1 cellular context compared by ENCODE assay signal in the genomic region with DNA sequence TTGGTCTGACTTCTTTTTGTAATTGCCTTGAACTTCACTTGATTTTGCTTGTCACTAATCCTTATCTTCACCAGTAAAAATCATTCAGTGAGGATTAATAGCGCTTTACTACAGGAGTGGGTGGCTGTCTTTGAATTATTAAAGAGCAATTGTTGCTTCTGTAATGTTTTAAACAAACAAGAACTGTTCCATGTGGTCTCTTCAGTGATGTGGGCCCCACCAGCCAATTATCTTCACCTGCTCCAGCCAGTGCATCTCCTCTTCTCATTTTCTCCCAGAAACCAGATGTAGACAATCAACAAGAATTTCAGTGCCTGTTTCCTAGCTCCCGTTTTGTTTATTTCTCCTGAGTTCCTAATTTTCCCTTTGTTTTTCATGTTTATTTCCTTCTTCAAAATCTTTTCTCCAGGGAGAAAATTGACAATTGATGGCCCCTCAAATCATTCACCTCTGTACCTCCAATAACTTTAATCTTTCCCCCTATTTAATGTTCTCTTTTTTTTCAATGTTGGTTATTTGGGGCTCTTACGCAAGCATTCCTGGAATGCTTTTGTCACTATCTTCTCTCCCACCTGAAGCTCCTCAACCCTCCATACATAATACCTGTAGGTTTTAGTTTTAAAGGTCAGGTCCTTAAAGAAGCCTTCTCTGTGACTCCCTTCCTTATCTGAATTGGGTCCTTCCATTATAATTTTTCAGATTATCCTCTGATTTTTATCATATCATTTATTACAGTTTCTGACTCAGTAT.
A peak's percentile ranks its signal among the peaks of the same experiment; 100 is the strongest.
TF ChIP-seq lines count a peak whose summit lies in the region.

No MANE protein-coding gene starts in this region.

TF ChIP-seq in H1, 55 proteins besides CTCF, POLR2A, EP300 and RAD21 (continued from another document):
- TF ChIP-seq, protein P1, sequence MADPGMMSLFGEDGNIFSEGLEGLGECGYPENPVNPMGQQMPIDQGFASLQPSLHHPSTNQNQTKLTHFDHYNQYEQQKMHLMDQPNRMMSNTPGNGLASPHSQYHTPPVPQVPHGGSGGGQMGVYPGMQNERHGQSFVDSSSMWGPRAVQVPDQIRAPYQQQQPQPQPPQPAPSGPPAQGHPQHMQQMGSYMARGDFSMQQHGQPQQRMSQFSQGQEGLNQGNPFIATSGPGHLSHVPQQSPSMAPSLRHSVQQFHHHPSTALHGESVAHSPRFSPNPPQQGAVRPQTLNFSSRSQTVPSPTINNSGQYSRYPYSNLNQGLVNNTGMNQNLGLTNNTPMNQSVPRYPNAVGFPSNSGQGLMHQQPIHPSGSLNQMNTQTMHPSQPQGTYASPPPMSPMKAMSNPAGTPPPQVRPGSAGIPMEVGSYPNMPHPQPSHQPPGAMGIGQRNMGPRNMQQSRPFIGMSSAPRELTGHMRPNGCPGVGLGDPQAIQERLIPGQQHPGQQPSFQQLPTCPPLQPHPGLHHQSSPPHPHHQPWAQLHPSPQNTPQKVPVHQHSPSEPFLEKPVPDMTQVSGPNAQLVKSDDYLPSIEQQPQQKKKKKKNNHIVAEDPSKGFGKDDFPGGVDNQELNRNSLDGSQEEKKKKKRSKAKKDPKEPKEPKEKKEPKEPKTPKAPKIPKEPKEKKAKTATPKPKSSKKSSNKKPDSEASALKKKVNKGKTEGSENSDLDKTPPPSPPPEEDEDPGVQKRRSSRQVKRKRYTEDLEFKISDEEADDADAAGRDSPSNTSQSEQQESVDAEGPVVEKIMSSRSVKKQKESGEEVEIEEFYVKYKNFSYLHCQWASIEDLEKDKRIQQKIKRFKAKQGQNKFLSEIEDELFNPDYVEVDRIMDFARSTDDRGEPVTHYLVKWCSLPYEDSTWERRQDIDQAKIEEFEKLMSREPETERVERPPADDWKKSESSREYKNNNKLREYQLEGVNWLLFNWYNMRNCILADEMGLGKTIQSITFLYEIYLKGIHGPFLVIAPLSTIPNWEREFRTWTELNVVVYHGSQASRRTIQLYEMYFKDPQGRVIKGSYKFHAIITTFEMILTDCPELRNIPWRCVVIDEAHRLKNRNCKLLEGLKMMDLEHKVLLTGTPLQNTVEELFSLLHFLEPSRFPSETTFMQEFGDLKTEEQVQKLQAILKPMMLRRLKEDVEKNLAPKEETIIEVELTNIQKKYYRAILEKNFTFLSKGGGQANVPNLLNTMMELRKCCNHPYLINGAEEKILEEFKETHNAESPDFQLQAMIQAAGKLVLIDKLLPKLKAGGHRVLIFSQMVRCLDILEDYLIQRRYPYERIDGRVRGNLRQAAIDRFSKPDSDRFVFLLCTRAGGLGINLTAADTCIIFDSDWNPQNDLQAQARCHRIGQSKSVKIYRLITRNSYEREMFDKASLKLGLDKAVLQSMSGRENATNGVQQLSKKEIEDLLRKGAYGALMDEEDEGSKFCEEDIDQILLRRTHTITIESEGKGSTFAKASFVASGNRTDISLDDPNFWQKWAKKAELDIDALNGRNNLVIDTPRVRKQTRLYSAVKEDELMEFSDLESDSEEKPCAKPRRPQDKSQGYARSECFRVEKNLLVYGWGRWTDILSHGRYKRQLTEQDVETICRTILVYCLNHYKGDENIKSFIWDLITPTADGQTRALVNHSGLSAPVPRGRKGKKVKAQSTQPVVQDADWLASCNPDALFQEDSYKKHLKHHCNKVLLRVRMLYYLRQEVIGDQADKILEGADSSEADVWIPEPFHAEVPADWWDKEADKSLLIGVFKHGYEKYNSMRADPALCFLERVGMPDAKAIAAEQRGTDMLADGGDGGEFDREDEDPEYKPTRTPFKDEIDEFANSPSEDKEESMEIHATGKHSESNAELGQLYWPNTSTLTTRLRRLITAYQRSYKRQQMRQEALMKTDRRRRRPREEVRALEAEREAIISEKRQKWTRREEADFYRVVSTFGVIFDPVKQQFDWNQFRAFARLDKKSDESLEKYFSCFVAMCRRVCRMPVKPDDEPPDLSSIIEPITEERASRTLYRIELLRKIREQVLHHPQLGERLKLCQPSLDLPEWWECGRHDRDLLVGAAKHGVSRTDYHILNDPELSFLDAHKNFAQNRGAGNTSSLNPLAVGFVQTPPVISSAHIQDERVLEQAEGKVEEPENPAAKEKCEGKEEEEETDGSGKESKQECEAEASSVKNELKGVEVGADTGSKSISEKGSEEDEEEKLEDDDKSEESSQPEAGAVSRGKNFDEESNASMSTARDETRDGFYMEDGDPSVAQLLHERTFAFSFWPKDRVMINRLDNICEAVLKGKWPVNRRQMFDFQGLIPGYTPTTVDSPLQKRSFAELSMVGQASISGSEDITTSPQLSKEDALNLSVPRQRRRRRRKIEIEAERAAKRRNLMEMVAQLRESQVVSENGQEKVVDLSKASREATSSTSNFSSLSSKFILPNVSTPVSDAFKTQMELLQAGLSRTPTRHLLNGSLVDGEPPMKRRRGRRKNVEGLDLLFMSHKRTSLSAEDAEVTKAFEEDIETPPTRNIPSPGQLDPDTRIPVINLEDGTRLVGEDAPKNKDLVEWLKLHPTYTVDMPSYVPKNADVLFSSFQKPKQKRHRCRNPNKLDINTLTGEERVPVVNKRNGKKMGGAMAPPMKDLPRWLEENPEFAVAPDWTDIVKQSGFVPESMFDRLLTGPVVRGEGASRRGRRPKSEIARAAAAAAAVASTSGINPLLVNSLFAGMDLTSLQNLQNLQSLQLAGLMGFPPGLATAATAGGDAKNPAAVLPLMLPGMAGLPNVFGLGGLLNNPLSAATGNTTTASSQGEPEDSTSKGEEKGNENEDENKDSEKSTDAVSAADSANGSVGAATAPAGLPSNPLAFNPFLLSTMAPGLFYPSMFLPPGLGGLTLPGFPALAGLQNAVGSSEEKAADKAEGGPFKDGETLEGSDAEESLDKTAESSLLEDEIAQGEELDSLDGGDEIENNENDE (IDR thresholded peaks at IDR 0.05; ENCODE audit: insufficient replicate concordance, low read length) = no peak
- peak; percentile 96 for TF ChIP-seq TEAD4 (IDR thresholded peaks at IDR 0.05; ENCODE audit: low read depth, low read length)
- no peak for TF ChIP-seq PHF8 (conservative IDR thresholded peaks at IDR 0.05; ENCODE audit: low read depth, low read length)
- TF ChIP-seq RXRA (IDR thresholded peaks at IDR 0.05; ENCODE audit: insufficient read depth, low read depth, low read length) = no peak
- TF ChIP-seq POLR2AphosphoS5 (IDR thresholded peaks at IDR 0.05; ENCODE audit: low read depth, low read length) = no peak
- peak; percentile 21; the same call in 1 of the 2 replicates for TF ChIP-seq SP1 (IDR thresholded peaks at IDR 0.05; ENCODE audit: low read depth, low read length)
- peak; percentile 96 for TF ChIP-seq CEBPB (IDR thresholded peaks at IDR 0.05; ENCODE audit: low read depth, low read length)
